ENCODE assay signal across 33 cellular contexts in the genomic region with DNA sequence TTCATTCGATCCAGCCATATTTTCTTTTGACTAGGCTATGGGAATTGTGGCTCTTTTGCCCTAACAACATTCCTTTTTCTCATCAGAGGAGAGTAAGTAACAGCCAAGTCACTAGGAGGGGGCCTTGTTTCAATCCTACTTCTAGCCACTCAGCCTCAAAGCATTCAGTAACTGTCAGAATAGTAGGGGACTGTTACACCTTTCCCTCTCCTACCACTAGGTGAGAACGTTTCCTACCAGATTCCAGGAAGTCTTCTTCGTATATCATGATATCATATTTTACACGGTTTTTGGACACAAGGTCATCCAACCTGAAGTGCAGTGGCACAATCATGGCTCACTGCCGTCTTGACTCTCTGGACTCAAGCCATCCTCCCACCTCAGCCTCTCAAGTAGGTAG.
"Had no signal": no experiment of that assay in that cellular context is flagged by ENCODE, and none has a peak within 500 bp of the region (broad histone marks: within the 10 kb centered on the region; RNA-seq: fewer than 3 reads in every experiment).

No MANE protein-coding gene starts in this region.

- H3K27ac Mint-ChIP-seq: activated CD4-positive, alpha-beta memory T cell treated with anti-CD3 and anti-CD28 coated beads for 36 hours; activated CD4-positive, alpha-beta T cell treated with anti-CD3 and anti-CD28 coated beads for 36 hours; activated CD4-positive, alpha-beta T cell treated with anti-CD3 and anti-CD28 coated beads, Interleukin-2, amount 10 ng/mL, durations not matched to agents 24 days and 14 days; activated CD8-positive, alpha-beta memory T cell treated with anti-CD3 and anti-CD28 coated beads, Interleukin-2, amount 10 ng/mL, durations not matched to agents 7 days and 5 days; activated CD8-positive, alpha-beta T cell treated with anti-CD3 and anti-CD28 coated beads, Interleukin-2, amount 10 ng/mL, durations not matched to agents 7 days and 5 days; activated naive CD4-positive, alpha-beta T cell treated with anti-CD3 and anti-CD28 coated beads, Interleukin-2, amount 10 ng/mL, durations not matched to agents 7 days and 5 days; activated naive CD4-positive, alpha-beta T cell treated with anti-CD3 and anti-CD28 coated beads, Interleukin-2, amount 50 U/mL, for 72 hours; activated naive CD8-positive, alpha-beta T cell treated with anti-CD3 and anti-CD28 coated beads, Interleukin-2, amount 10 ng/mL, durations not matched to agents 7 days and 5 days; activated T-cell treated with anti-CD3 and anti-CD28 coated beads, Interleukin-2, amount 50 U/mL, for 24 hours; activated T-cell treated with anti-CD3 and anti-CD28 coated beads, Interleukin-2, amount 50 U/mL, for 72 hours; brain; T-helper 17 cell; T-helper 2 cell treated with Interferon-gamma antibody and Interleukin-4, amounts not matched to agents 5 μg/mL and 100 μg/mL, for 36 hours had no signal

- H3K27me3 Mint-ChIP-seq: activated CD4-positive, alpha-beta memory T cell treated with anti-CD3 and anti-CD28 coated beads for 36 hours; activated CD4-positive, alpha-beta T cell treated with anti-CD3 and anti-CD28 coated beads for 36 hours; activated CD4-positive, alpha-beta T cell treated with anti-CD3 and anti-CD28 coated beads, Interleukin-2, amount 10 ng/mL, durations not matched to agents 24 days and 14 days; activated CD8-positive, alpha-beta memory T cell treated with anti-CD3 and anti-CD28 coated beads, Interleukin-2, amount 10 ng/mL, durations not matched to agents 7 days and 5 days; activated naive CD4-positive, alpha-beta T cell treated with anti-CD3 and anti-CD28 coated beads, Interleukin-2, amount 10 ng/mL, durations not matched to agents 7 days and 5 days; activated naive CD8-positive, alpha-beta T cell treated with anti-CD3 and anti-CD28 coated beads, Interleukin-2, amount 10 ng/mL, durations not matched to agents 7 days and 5 days; activated T-cell treated with anti-CD3 and anti-CD28 coated beads, Interleukin-2, amount 50 U/mL, for 24 hours; T-helper 17 cell had no signal

- ATAC-seq: activated CD4-positive, alpha-beta T cell treated with anti-CD3 and anti-CD28 coated beads for 36 hours; activated CD8-positive, alpha-beta memory T cell treated with anti-CD3 and anti-CD28 coated beads, Interleukin-2, amount 10 ng/mL, durations not matched to agents 7 days and 5 days; activated CD8-positive, alpha-beta T cell treated with anti-CD3 and anti-CD28 coated beads, Interleukin-2, amount 10 ng/mL, durations not matched to agents 7 days and 5 days; activated naive CD4-positive, alpha-beta T cell treated with anti-CD3 and anti-CD28 coated beads, Interleukin-2, amount 50 U/mL, for 72 hours; activated T-cell treated with anti-CD3 and anti-CD28 coated beads, Interleukin-2, amount 50 U/mL, for 72 hours; esophagus mucosa; foreskin keratinocyte; gastrocnemius medialis; heart left ventricle; T-helper 17 cell had no signal

- H3K27me3 ChIP-seq: ascending aorta, breast epithelium, cardiac muscle cell, colonic mucosa, foreskin keratinocyte, gastrocnemius medialis, heart left ventricle had no signal

- H3K4me1 Mint-ChIP-seq: activated CD4-positive, alpha-beta T cell treated with anti-CD3 and anti-CD28 coated beads for 36 hours; activated CD4-positive, alpha-beta T cell treated with anti-CD3 and anti-CD28 coated beads, Interleukin-2, amount 10 ng/mL, durations not matched to agents 24 days and 14 days; activated CD8-positive, alpha-beta memory T cell treated with anti-CD3 and anti-CD28 coated beads, Interleukin-2, amount 10 ng/mL, durations not matched to agents 7 days and 5 days; activated naive CD4-positive, alpha-beta T cell treated with anti-CD3 and anti-CD28 coated beads, Interleukin-2, amount 10 ng/mL, durations not matched to agents 7 days and 5 days; activated naive CD8-positive, alpha-beta T cell treated with anti-CD3 and anti-CD28 coated beads, Interleukin-2, amount 10 ng/mL, durations not matched to agents 7 days and 5 days; T-helper 17 cell had no signal

- H3K27ac ChIP-seq: ascending aorta, breast epithelium, cardiac muscle cell, colonic mucosa, foreskin keratinocyte, gastrocnemius medialis, heart left ventricle, WERI-Rb-1 had no signal

- DNase-seq: activated CD4-positive, alpha-beta memory T cell treated with anti-CD3 and anti-CD28 coated beads for 36 hours; activated CD4-positive, alpha-beta T cell treated with anti-CD3 and anti-CD28 coated beads for 36 hours; activated CD4-positive, alpha-beta T cell treated with anti-CD3 and anti-CD28 coated beads, Interleukin-2, amount 10 ng/mL, durations not matched to agents 24 days and 14 days; activated CD4-positive, CD25-positive, alpha-beta regulatory T cell; activated CD4-positive, CD25-positive, alpha-beta regulatory T cell treated with anti-CD3 and anti-CD28 coated beads, Interleukin-2, amount 50 U/mL, for 72 hours; activated CD8-positive, alpha-beta memory T cell treated with anti-CD3 and anti-CD28 coated beads, Interleukin-2, amount 10 ng/mL, durations not matched to agents 7 days and 5 days; activated CD8-positive, alpha-beta memory T cell treated with anti-CD3 and anti-CD28 coated beads, Interleukin-2, amount 50 U/mL, for 4 hours; activated CD8-positive, alpha-beta T cell treated with anti-CD3 and anti-CD28 coated beads, Interleukin-2, amount 10 ng/mL, durations not matched to agents 7 days and 5 days; activated gamma-delta T cell; activated naive CD4-positive, alpha-beta T cell; activated naive CD4-positive, alpha-beta T cell treated with anti-CD3 and anti-CD28 coated beads, Interleukin-2, amount 10 ng/mL, durations not matched to agents 7 days and 5 days; activated naive CD8-positive, alpha-beta T cell treated with anti-CD3 and anti-CD28 coated beads, Interleukin-2, amount 10 ng/mL, durations not matched to agents 7 days and 5 days; activated T-cell treated with anti-CD3 and anti-CD28 coated beads for 4 hours; activated T-cell treated with anti-CD3 and anti-CD28 coated beads, Interleukin-2, amount 50 U/mL, for 24 hours; activated T-cell treated with anti-CD3 and anti-CD28 coated beads, Interleukin-2, amount 50 U/mL, for 72 hours; central memory CD4-positive, alpha-beta T cell; cerebellar nuclear complex; colonic mucosa; effector CD8-positive, alpha-beta T cell; foreskin keratinocyte; gastrocnemius medialis; glutamatergic neuron; heart left ventricle; T-helper 17 cell; T1000; WERI-Rb-1 had no signal

- H3K4me1 ChIP-seq: ascending aorta, breast epithelium, colonic mucosa, gastrocnemius medialis had no signal

- H3K36me3 Mint-ChIP-seq: activated CD4-positive, alpha-beta memory T cell treated with anti-CD3 and anti-CD28 coated beads for 36 hours; activated CD8-positive, alpha-beta memory T cell treated with anti-CD3 and anti-CD28 coated beads, Interleukin-2, amount 10 ng/mL, durations not matched to agents 7 days and 5 days; activated naive CD4-positive, alpha-beta T cell treated with anti-CD3 and anti-CD28 coated beads, Interleukin-2, amount 10 ng/mL, durations not matched to agents 7 days and 5 days; activated naive CD4-positive, alpha-beta T cell treated with anti-CD3 and anti-CD28 coated beads, Interleukin-2, amount 50 U/mL, for 72 hours; activated naive CD8-positive, alpha-beta T cell treated with anti-CD3 and anti-CD28 coated beads, Interleukin-2, amount 10 ng/mL, durations not matched to agents 7 days and 5 days; brain had no signal

- H3K36me3 ChIP-seq: ascending aorta, breast epithelium, cardiac muscle cell, colonic mucosa, gastrocnemius medialis, heart left ventricle, WERI-Rb-1 had no signal

- H3K9me3 ChIP-seq: ascending aorta, breast epithelium, colonic mucosa, gastrocnemius medialis, heart left ventricle had no signal

- H3K4me3 Mint-ChIP-seq: activated CD4-positive, alpha-beta memory T cell treated with anti-CD3 and anti-CD28 coated beads for 36 hours; activated CD4-positive, alpha-beta T cell treated with anti-CD3 and anti-CD28 coated beads for 36 hours; activated CD4-positive, alpha-beta T cell treated with anti-CD3 and anti-CD28 coated beads, Interleukin-2, amount 10 ng/mL, durations not matched to agents 24 days and 14 days; activated CD8-positive, alpha-beta memory T cell treated with anti-CD3 and anti-CD28 coated beads, Interleukin-2, amount 10 ng/mL, durations not matched to agents 7 days and 5 days; activated CD8-positive, alpha-beta T cell treated with anti-CD3 and anti-CD28 coated beads, Interleukin-2, amount 10 ng/mL, durations not matched to agents 7 days and 5 days; activated naive CD4-positive, alpha-beta T cell treated with anti-CD3 and anti-CD28 coated beads, Interleukin-2, amount 10 ng/mL, durations not matched to agents 7 days and 5 days; activated naive CD8-positive, alpha-beta T cell treated with anti-CD3 and anti-CD28 coated beads, Interleukin-2, amount 10 ng/mL, durations not matched to agents 7 days and 5 days; activated T-cell treated with anti-CD3 and anti-CD28 coated beads, Interleukin-2, amount 50 U/mL, for 24 hours; activated T-cell treated with anti-CD3 and anti-CD28 coated beads, Interleukin-2, amount 50 U/mL, for 72 hours; brain; T-helper 17 cell; T-helper 2 cell treated with Interferon-gamma antibody and Interleukin-4, amounts not matched to agents 5 μg/mL and 100 μg/mL, for 36 hours had no signal

- H3K4me3 ChIP-seq: ascending aorta, breast epithelium, cardiac muscle cell, colonic mucosa, gastrocnemius medialis, heart left ventricle had no signal
